In the genomic region with DNA sequence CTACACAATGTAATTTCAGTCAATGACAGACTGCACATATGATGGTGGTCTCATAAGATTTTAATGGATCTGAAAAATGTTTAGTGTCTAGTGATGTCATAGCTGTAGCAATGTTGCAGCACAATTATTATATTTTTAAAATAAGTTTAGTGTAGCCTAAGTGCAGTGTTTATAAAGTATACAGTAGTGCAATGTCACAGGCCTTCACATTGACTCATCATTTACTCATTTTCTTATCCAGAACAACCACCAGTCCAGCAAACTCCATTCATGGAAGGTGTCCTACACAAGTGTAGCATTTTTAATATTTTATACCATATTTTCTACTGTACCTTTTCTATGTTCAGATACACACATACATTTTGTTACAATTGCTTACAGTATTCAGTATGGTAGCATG, we compare ENCODE assay signal across 27 cellular contexts.
"Had no signal": no experiment of that assay in that cellular context is flagged by ENCODE, and none has a peak within 500 bp of the region (broad histone marks: within the 10 kb centered on the region; RNA-seq: fewer than 3 reads in every experiment).

No MANE protein-coding gene starts in this region.

- ATAC-seq: activated CD8-positive, alpha-beta T cell treated with anti-CD3 and anti-CD28 coated beads, Interleukin-2, amount 10 ng/mL, durations not matched to agents 7 days and 5 days; activated naive CD4-positive, alpha-beta T cell treated with anti-CD3 and anti-CD28 coated beads, Interleukin-2, amount 50 U/mL, for 72 hours; activated naive CD8-positive, alpha-beta T cell treated with anti-CD3 and anti-CD28 coated beads, Interleukin-2, amount 50 U/mL, for 24 hours; SK-N-SH treated with all-trans-retinoic acid at 6 μM for 48 hours; WTC11 had no signal

- H3K4me3 ChIP-seq: breast epithelium, Peyer's patch, SJSA1 had no signal

- H3K27ac ChIP-seq: breast epithelium, Peyer's patch, SJSA1 had no signal

- H3K9me3 ChIP-seq: breast epithelium, Peyer's patch, SJSA1 had no signal

- H3K36me3 ChIP-seq: breast epithelium, Peyer's patch, SJSA1 had no signal

- DNase-seq: activated CD4-positive, alpha-beta T cell treated with anti-CD3 and anti-CD28 coated beads for 48 hours; activated CD4-positive, alpha-beta T cell treated with anti-CD3 and anti-CD28 coated beads, Interleukin-2, amount 50 U/mL, for 4 hours; activated CD4-positive, CD25-positive, alpha-beta regulatory T cell treated with anti-CD3 and anti-CD28 coated beads, Interleukin-2, amount 50 U/mL, for 72 hours; activated CD8-positive, alpha-beta T cell treated with anti-CD3 and anti-CD28 coated beads, Interleukin-2, amount 10 ng/mL, durations not matched to agents 7 days and 5 days; activated effector memory CD4-positive, alpha-beta T cell treated with anti-CD3 and anti-CD28 coated beads, Interleukin-2, amount 50 U/mL, for 16 hours; activated naive CD4-positive, alpha-beta T cell treated with Interleukin-2 at 50 U/mL for 16 hours; activated naive CD8-positive, alpha-beta T cell treated with anti-CD3 and anti-CD28 coated beads, Interleukin-2, amount 50 U/mL, for 24 hours; activated T-cell treated with anti-CD3 and anti-CD28 coated beads, Interleukin-2, amount 50 U/mL, for 24 hours; anterior cingulate cortex; central memory CD4-positive, alpha-beta T cell; Kasumi-1; KBM-7; NCI-H1105 treated with DMSO at 0.1 percent for 48 hours; NCI-H1436 treated with DMSO at 0.1 percent for 48 hours; NCI-H187; NCI-H2081; NCI-H510A treated with DMSO at 0.1 percent for 48 hours; NCI-H69; NK-92 treated with Interleukin-12 subunit alpha and Interleukin-12 subunit beta, amount 100 ng/mL, for 24 hours; OCI-M1; Peyer's patch; SHP77 had no signal

- H3K27me3 ChIP-seq: breast epithelium, Peyer's patch, SJSA1 had no signal

- H3K4me1 ChIP-seq: breast epithelium, Peyer's patch, SJSA1 had no signal
